Comparison of ENCODE assay signal across 30 cellular contexts in genomic region chr9:126609191-126609590, GRCh38. TPM values are rescaled to one million over a fixed set of nuclear protein-coding genes. Genes with fewer than 3 reads are reported as not detected.
"Had no signal": no experiment of that assay in that cellular context is flagged by ENCODE, and none has a peak within 500 bp of the region (broad histone marks: within the 10 kb centered on the region; RNA-seq: fewer than 3 reads in every experiment).

No MANE protein-coding gene starts in this region.

- H3K36me3 ChIP-seq: breast epithelium, esophagus squamous epithelium, left lung, right lobe of liver, thoracic aorta, uterus had no signal

- H3K9me3 ChIP-seq: breast epithelium, esophagus squamous epithelium, left lung, right lobe of liver, thoracic aorta, uterus had no signal

- DNase-seq: activated CD4-positive, alpha-beta T cell treated with anti-CD3 and anti-CD28 coated beads for 1 hour; activated CD4-positive, alpha-beta T cell treated with anti-CD3 and anti-CD28 coated beads, Interleukin-2, amount 10 ng/mL, durations not matched to agents 7 days and 5 days; activated naive CD4-positive, alpha-beta T cell; activated T-cell treated with anti-CD3 and anti-CD28 coated beads for 4 hours; activated T-cell treated with anti-CD3 and anti-CD28 coated beads, Interleukin-2, amount 50 U/mL, for 72 hours; effector CD8-positive, alpha-beta T cell; esophagus squamous epithelium; foreskin melanocyte; mesendoderm; natural killer cell; right lobe of liver; stimulated activated CD4-positive, alpha-beta T cell treated with anti-CD3 and anti-CD28 coated beads, Interleukin-12 subunit alpha, Interleukin-12 subunit beta, amount 100 ng/mL, for 4 hours; stimulated activated CD4-positive, alpha-beta T cell treated with anti-CD3 and anti-CD28 coated beads, Interleukin-4, amount 100 ng/mL, for 1 hour; stimulated activated naive CD8-positive, alpha-beta T cell treated with anti-CD3 and anti-CD28 coated beads, Interleukin-15, Interleukin-2, amounts not matched to agents 100 U/mL and 50 U/mL, for 24 hours; trophoblast cell; uterus had no signal

- ATAC-seq: activated naive CD4-positive, alpha-beta T cell treated with anti-CD3 and anti-CD28 coated beads, Interleukin-2, amount 50 U/mL, for 72 hours; activated T-cell treated with anti-CD3 and anti-CD28 coated beads, Interleukin-2, amount 50 U/mL, for 72 hours; left lung; natural killer cell; right lobe of liver; stimulated activated naive CD8-positive, alpha-beta T cell treated with anti-CD3 and anti-CD28 coated beads, Interleukin-15, Interleukin-2, amounts not matched to agents 100 U/mL and 50 U/mL, for 24 hours; WTC11 had no signal

- FAIRE-seq: colon, endometrium, islet of Langerhans had no signal

- H3K27ac ChIP-seq: epithelial cell of prostate, esophagus squamous epithelium, left lung, right lobe of liver, skin epidermis, thoracic aorta, uterus had no signal

- H3K4me3 ChIP-seq: breast epithelium, esophagus squamous epithelium, left lung, lung, right lobe of liver, skin epidermis, thoracic aorta, uterus had no signal

RNA-seq across cellular contexts. Expression of gene LMX1B, which starts 4.5 kb away (rescaled TPM):
- total RNA-seq: activated CD4-positive, alpha-beta T cell treated with anti-CD3 and anti-CD28 coated beads, Interleukin-2, amount 10 ng/mL, durations not matched to agents 7 days and 5 days; activated naive CD4-positive, alpha-beta T cell treated with anti-CD3 and anti-CD28 coated beads, Interleukin-2, amount 50 U/mL, for 72 hours; activated T-cell treated with anti-CD3 and anti-CD28 coated beads, Interleukin-2, amount 50 U/mL, for 72 hours; mononuclear cell; natural killer cell; renal cortical epithelial cell; right lobe of liver; T-helper 1 cell treated with Interleukin-12 subunit alpha and Interleukin-12 subunit beta and Interleukin-4 antibody, amounts not matched to agents 30 ng/mL and 1 ng/mL, for 36 hours; thoracic aorta; uterus had no signal
